9 cellular contexts compared by ENCODE assay signal in genomic region chr20:53989401-53989800, GRCh38.
"Had no signal": no experiment of that assay in that cellular context is flagged by ENCODE, and none has a peak within 500 bp of the region (broad histone marks: within the 10 kb centered on the region; RNA-seq: fewer than 3 reads in every experiment).

No MANE protein-coding gene starts in this region.

- H2AFZ ChIP-seq: GM23338 had no signal

- DNase-seq: H9, HCEC 1CT, IMR-90, Karpas-422 had no signal

- H3K9ac ChIP-seq: KMS-11 had no signal

- FAIRE-seq: H1, H54, K562 had no signal

- H3K4me3 ChIP-seq: GM23338, K562 had no signal

- H3K4me2 ChIP-seq: GM23338, KMS-11 had no signal

- H3K27ac ChIP-seq: KMS-11 had no signal

- ATAC-seq: GM23338, K562 had no signal
